Comparison of ENCODE assay signal across 8 cellular contexts in the genomic region with DNA sequence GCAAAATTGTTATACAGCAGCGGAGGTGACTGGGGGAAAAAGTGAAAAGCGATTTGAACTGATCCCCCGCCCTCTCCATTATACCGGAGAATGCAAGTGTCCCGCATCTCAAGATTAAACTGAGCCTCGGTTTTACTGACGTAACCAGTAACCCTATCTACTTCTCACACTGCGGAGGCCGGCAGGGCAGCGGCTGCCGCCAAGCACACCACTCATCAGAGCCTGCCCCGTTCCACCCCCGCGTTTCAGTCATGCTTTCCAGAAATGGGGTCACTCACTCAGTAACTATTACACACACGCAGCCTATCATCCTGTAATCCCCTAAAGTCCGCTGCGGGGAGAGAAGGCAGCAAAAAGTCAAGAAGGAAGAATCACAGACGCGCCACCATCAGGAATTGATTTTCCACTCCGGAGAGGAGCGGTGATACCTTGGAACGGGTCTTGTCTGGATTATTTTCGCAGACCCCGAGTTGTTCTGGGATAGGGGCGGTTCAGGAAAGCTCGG. TPM values are rescaled to one million over a fixed set of nuclear protein-coding genes. Genes with fewer than 3 reads are reported as not detected.
DNase-seq lines count a peak whose midpoint lies in the region; ATAC-seq and TF ChIP-seq lines count a peak whose summit lies in the region.

No MANE protein-coding gene starts in this region.

- H3K4me3 ChIP-seq in OCI-LY1 (ENCODE audit: low read depth, low read length, poor library complexity, severe bottlenecking) (peak overlapping the region; percentile 97), fibroblast of mammary gland (ENCODE audit: control insufficient read depth, low read depth, low read length) (peak overlapping the region; percentile 69), neural cell (ENCODE audit: low read length) (peak overlapping the region; percentile 78), suprapubic skin (peak overlapping the region; percentile 73)

- no peaks in the 10 kb centered on the region for H3K27me3 ChIP-seq in OCI-LY1 (ENCODE audit: insufficient read depth, low read length)
- peaks cover 8% of the 10 kb centered on the region for H3K27me3 ChIP-seq in neural cell (ENCODE audit: insufficient read depth, low read depth, low read length)
- H3K27me3 ChIP-seq in suprapubic skin = no peaks in the 10 kb centered on the region

- TF ChIP-seq CTCF in OCI-LY1 (IDR thresholded peaks at IDR 0.05; ENCODE audit: low read length) (no peak), fibroblast of mammary gland (conservative IDR thresholded peaks at IDR 0.05; ENCODE audit: control insufficient read depth, insufficient read depth, low read depth, low read length) (no peak), neural cell (IDR thresholded peaks at IDR 0.05; ENCODE audit: poor library complexity, severe bottlenecking) (peak; percentile 21), suprapubic skin (IDR thresholded peaks at IDR 0.05) (no peak)

- peak in 1 of 2 donors; percentile 74 for TF ChIP-seq POLR2A in suprapubic skin (IDR thresholded peaks at IDR 0.05)

- H3K4me1 ChIP-seq in OCI-LY1 (ENCODE audit: insufficient read depth, low read length, severe bottlenecking) (peaks cover 45% of the 10 kb centered on the region), suprapubic skin (peaks cover 14% of the 10 kb centered on the region)

- peak; percentile 40 for ATAC-seq in HG03095 (IDR thresholded peaks at IDR 0.05; ENCODE audit: unreplicated experiment)

- no peak for TF ChIP-seq RAD21 in neural cell (conservative IDR thresholded peaks at IDR 0.05)

- H3K9me3 ChIP-seq in OCI-LY1 (ENCODE audit: low read length) (no peaks in the 10 kb centered on the region), neural cell (ENCODE audit: low read length) (no peaks in the 10 kb centered on the region), suprapubic skin (no peaks in the 10 kb centered on the region)

- H3K9ac ChIP-seq in OCI-LY1 (ENCODE audit: low read length) (peak overlapping the region; percentile 93), neural cell (ENCODE audit: low read length) (peak overlapping the region; percentile 63)

- H2AFZ ChIP-seq in OCI-LY1 (ENCODE audit: low read length) (no peak overlapping the region), neural cell (ENCODE audit: low read depth, low read length) (no peak overlapping the region)

- H3F3A ChIP-seq in OCI-LY1 (ENCODE audit: insufficient read depth, low read length) (no peaks in the 10 kb centered on the region), neural cell (ENCODE audit: insufficient read depth, low read length, poor library complexity, severe bottlenecking) (no peaks in the 10 kb centered on the region)

- peak overlapping the region; percentile 50 for H3K27ac ChIP-seq in OCI-LY1 (ENCODE audit: low read depth, low read length, poor library complexity, severe bottlenecking)
- H3K27ac ChIP-seq in neural cell (ENCODE audit: low read length) = no peak overlapping the region
- H3K27ac ChIP-seq in suprapubic skin = peak overlapping the region; percentile 91

- H3K36me3 ChIP-seq in OCI-LY1 (ENCODE audit: insufficient read depth, low read length) = 0 out of 2 replicates have a peak, but pooled peaks cover 5% of the 10 kb centered on the region
- no peaks in the 10 kb centered on the region for H3K36me3 ChIP-seq in neural cell (ENCODE audit: insufficient read depth, low read length)
- no peaks in the 10 kb centered on the region for H3K36me3 ChIP-seq in suprapubic skin

- H3K79me2 ChIP-seq in OCI-LY1 (ENCODE audit: insufficient read depth, low read length) (peaks cover 45% of the 10 kb centered on the region), neural cell (replicated peaks; ENCODE audit: insufficient read depth, low read length) (peaks cover 26% of the 10 kb centered on the region)

- WGBS in suprapubic skin = 40% methylated on average over 26 of the region's 26 CpGs

- H3K4me2 ChIP-seq in OCI-LY1 (ENCODE audit: low read length) (peak overlapping the region; percentile 91), neural cell (ENCODE audit: low read length) (peak overlapping the region; percentile 62)

- H4K20me1 ChIP-seq in OCI-LY1 (ENCODE audit: insufficient read depth, low read length) (no peaks in the 10 kb centered on the region), neural cell (ENCODE audit: insufficient read depth) (no peaks in the 10 kb centered on the region)

- no peaks in the 10 kb centered on the region for H3K9me2 ChIP-seq in OCI-LY1 (ENCODE audit: low read depth, low read length)
- no peaks in the 10 kb centered on the region for H3K9me2 ChIP-seq in neural cell (ENCODE audit: insufficient read depth, low read length)

- TF ChIP-seq EP300 in neural cell (conservative IDR thresholded peaks at IDR 0.05; ENCODE audit: poor library complexity, severe bottlenecking) = no peak
- no peak for TF ChIP-seq EP300 in suprapubic skin (IDR thresholded peaks at IDR 0.05)

- DNase-seq in SKM-1 treated with dmso at 0.1 percent for 144 hours (lab: John Stamatoyannopoulos, UW; ENCODE audit: unreplicated experiment) = peak; percentile 28
- no peak for DNase-seq in SKM-1 (lab: John Stamatoyannopoulos, UW; ENCODE audit: unreplicated experiment)
- peak; percentile 77 to 82 for DNase-seq in activated T-cell treated with anti-CD3 and anti-CD28 coated beads, Interleukin-2, amount 50 U/mL, for 48 hours
- peak; percentile 89 for DNase-seq in fibroblast of mammary gland (ENCODE audit: low read depth)
- peak; percentile 76 to 78 for DNase-seq in suprapubic skin (ENCODE audit: low spot score in 2 of 2)

TF ChIP-seq in neural cell, 6 proteins besides CTCF, POLR2A, EP300 and RAD21:
- TF ChIP-seq, protein P1, sequence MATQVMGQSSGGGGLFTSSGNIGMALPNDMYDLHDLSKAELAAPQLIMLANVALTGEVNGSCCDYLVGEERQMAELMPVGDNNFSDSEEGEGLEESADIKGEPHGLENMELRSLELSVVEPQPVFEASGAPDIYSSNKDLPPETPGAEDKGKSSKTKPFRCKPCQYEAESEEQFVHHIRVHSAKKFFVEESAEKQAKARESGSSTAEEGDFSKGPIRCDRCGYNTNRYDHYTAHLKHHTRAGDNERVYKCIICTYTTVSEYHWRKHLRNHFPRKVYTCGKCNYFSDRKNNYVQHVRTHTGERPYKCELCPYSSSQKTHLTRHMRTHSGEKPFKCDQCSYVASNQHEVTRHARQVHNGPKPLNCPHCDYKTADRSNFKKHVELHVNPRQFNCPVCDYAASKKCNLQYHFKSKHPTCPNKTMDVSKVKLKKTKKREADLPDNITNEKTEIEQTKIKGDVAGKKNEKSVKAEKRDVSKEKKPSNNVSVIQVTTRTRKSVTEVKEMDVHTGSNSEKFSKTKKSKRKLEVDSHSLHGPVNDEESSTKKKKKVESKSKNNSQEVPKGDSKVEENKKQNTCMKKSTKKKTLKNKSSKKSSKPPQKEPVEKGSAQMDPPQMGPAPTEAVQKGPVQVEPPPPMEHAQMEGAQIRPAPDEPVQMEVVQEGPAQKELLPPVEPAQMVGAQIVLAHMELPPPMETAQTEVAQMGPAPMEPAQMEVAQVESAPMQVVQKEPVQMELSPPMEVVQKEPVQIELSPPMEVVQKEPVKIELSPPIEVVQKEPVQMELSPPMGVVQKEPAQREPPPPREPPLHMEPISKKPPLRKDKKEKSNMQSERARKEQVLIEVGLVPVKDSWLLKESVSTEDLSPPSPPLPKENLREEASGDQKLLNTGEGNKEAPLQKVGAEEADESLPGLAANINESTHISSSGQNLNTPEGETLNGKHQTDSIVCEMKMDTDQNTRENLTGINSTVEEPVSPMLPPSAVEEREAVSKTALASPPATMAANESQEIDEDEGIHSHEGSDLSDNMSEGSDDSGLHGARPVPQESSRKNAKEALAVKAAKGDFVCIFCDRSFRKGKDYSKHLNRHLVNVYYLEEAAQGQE (IDR thresholded peaks at IDR 0.05; ENCODE audit: borderline replicate concordance) = no peak
- TF ChIP-seq MXI1 (conservative IDR thresholded peaks at IDR 0.05; ENCODE audit: poor library complexity, severe bottlenecking) (no peak), SMC3 (conservative IDR thresholded peaks at IDR 0.05; ENCODE audit: poor library complexity) (no peak), EZH2 (IDR thresholded peaks at IDR 0.05; ENCODE audit: borderline replicate concordance, insufficient read depth, low read length, poor library complexity, severe bottlenecking) (no peak), POLR2AphosphoS5 (IDR thresholded peaks at IDR 0.05) (no peak), TAF1 (IDR thresholded peaks at IDR 0.05; ENCODE audit: low read depth) (no peak)
TF ChIP-seq in neural cell: peak in this region for 0.

RNA-seq across cellular contexts. Expression of a gene that starts 1.4 kb away (rescaled TPM):
- polyA plus RNA-seq in neural cell = 16.5 and 18.1 TPM in 2 replicates
- 33.1 and 37.5 TPM in 2 replicates for polyA minus RNA-seq in neural cell
- total RNA-seq in suprapubic skin = 10 to 100 TPM; 27.2 to 36.0 (median 32.2) TPM
